ENCODE assay signal across 8 cellular contexts in the genomic region with DNA sequence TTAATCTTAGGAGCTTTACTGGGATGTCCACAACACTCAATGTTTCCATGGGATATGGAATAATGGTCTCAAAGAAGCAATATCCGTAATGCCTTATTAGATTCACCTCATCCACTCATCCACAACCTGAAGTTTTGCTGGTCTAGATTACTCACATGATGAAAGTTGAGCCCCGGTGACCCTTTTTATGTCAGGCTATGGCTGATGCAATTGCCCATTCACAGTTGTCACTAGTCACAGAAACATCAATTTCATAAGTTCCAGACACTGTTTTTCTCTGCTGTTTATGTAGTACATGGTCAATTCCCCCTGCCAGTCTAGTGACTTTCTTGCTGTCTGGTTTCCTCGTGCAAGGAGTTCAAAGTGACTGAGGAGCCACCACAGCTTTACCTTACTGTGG.
"Had no signal": no experiment of that assay in that cellular context is flagged by ENCODE, and none has a peak within 500 bp of the region (broad histone marks: within the 10 kb centered on the region; RNA-seq: fewer than 3 reads in every experiment).

No MANE protein-coding gene starts in this region.

- H3K4me3 Mint-ChIP-seq: HFFc6 had no signal

- ATAC-seq: HCT116 had no signal

- H3K36me3 ChIP-seq: HAP-1 had no signal

- H3K27ac Mint-ChIP-seq: HFFc6 had no signal

- DNase-seq: GOT3, H7, HFFc6, IMR-90, KBM-7 had no signal

- FAIRE-seq: HTR-8/SVneo had no signal

- H3K4me3 ChIP-seq: HAP-1 had no signal
